24 cellular contexts compared by ENCODE assay signal in the genomic region with DNA sequence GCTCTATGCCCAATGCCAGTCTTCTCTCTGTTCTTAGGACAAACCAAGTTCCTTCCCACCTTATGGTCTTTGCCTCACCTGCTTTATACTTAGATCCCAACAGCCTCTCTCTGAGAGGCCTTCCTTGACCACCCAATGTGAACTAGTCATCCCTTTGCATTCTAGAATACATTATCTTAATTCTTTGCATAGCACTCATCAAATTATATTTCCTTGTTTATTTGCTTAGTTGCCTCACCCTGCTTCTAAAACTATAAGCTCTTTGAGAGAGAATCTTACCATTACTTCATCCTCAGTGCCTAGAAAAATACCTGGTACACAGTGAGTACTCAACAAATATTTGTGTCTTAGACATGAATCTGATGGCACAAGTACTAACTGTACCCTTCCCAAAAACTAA. TPM values are rescaled to one million over a fixed set of nuclear protein-coding genes. Genes with fewer than 3 reads are reported as not detected.
DNase-seq lines count a peak whose midpoint lies in the region; ATAC-seq and TF ChIP-seq lines count a peak whose summit lies in the region.
"Had no signal": no experiment of that assay in that cellular context is flagged by ENCODE, and none has a peak within 500 bp of the region (broad histone marks: within the 10 kb centered on the region; RNA-seq: fewer than 3 reads in every experiment).

No MANE protein-coding gene starts in this region.

- ATAC-seq in activated CD8-positive, alpha-beta T cell treated with anti-CD3 and anti-CD28 coated beads for 36 hours: no peak
- no peak for ATAC-seq in activated CD8-positive, alpha-beta T cell treated with anti-CD3 and anti-CD28 coated beads, Interleukin-2, amount 10 ng/mL, durations not matched to agents 7 days and 5 days
- ATAC-seq in stimulated activated effector memory CD8-positive, alpha-beta T cell treated with anti-CD3 and anti-CD28 coated beads, Interleukin-12 subunit alpha, Interleukin-12 subunit beta, amount 100 ng/mL, for 72 hours: no peak
- no peak for ATAC-seq in GM21825 (IDR thresholded peaks at IDR 0.05; ENCODE audit: unreplicated experiment)
- ATAC-seq in activated CD4-positive, alpha-beta T cell treated with anti-CD3 and anti-CD28 coated beads for 36 hours: no peak
- ATAC-seq: GM23338, HCT116, PC-3 had no signal

- H3K4me3 ChIP-seq in SJSA1: no peak overlapping the region
- H3K4me3 ChIP-seq: GM23338 had no signal

- no peak for DNase-seq in activated CD8-positive, alpha-beta T cell treated with anti-CD3 and anti-CD28 coated beads for 36 hours
- DNase-seq in activated CD8-positive, alpha-beta T cell treated with anti-CD3 and anti-CD28 coated beads, Interleukin-2, amount 10 ng/mL, durations not matched to agents 7 days and 5 days: no peak
- DNase-seq in SJSA1 (ENCODE audit: low read depth in 1 of 2, low spot score in 2 of 2): peak; percentile 60 to 96
- no peak for DNase-seq in endothelial cell (ENCODE audit: low spot score)
- DNase-seq in stimulated activated effector memory CD8-positive, alpha-beta T cell treated with anti-CD3 and anti-CD28 coated beads, Interleukin-12 subunit alpha, Interleukin-12 subunit beta, amount 100 ng/mL, for 72 hours (ENCODE audit: low spot score in 2 of 2): no peak
- DNase-seq in COLO668 (lab: John Stamatoyannopoulos, UW; ENCODE audit: unreplicated experiment): no peak
- no peak for DNase-seq in activated CD4-positive, alpha-beta T cell treated with anti-CD3 and anti-CD28 coated beads for 36 hours
- DNase-seq: 8988T; BE2C; CD4-positive, alpha-beta memory T cell; DND-41; GDM1; NCI-H1417 treated with DMSO at 0.1 percent for 48 hours; NCI-H187 treated with DMSO at 0.1 percent for 48 hours; NCI-H226; NCI-H524; PC-3; RPMI8226; SIG-M5 had no signal

- H3K9me3 ChIP-seq in SJSA1 (replicated peaks): no peaks in the 10 kb centered on the region
- H3K9me3 ChIP-seq: BE2C had no signal

- TF ChIP-seq CTCF in activated CD8-positive, alpha-beta T cell treated with anti-CD3 and anti-CD28 coated beads for 36 hours (IDR thresholded peaks at IDR 0.05): no peak
- TF ChIP-seq CTCF in endothelial cell (IDR thresholded peaks at IDR 0.05; ENCODE audit: unreplicated experiment): no peak

- H3K4me1 ChIP-seq in SJSA1 (replicated peaks): peaks cover 57% of the 10 kb centered on the region

- H3K9me3 Mint-ChIP-seq in activated CD8-positive, alpha-beta T cell treated with anti-CD3 and anti-CD28 coated beads for 36 hours: no peaks in the 10 kb centered on the region
- H3K9me3 Mint-ChIP-seq in activated CD8-positive, alpha-beta T cell treated with anti-CD3 and anti-CD28 coated beads, Interleukin-2, amount 10 ng/mL, durations not matched to agents 7 days and 5 days (ENCODE audit: insufficient read depth): no peaks in the 10 kb centered on the region
- no peaks in the 10 kb centered on the region for H3K9me3 Mint-ChIP-seq in endothelial cell (ENCODE audit: unreplicated experiment)
- no peaks in the 10 kb centered on the region for H3K9me3 Mint-ChIP-seq in stimulated activated effector memory CD8-positive, alpha-beta T cell treated with anti-CD3 and anti-CD28 coated beads, Interleukin-12 subunit alpha, Interleukin-12 subunit beta, amount 100 ng/mL, for 72 hours
- no peaks in the 10 kb centered on the region for H3K9me3 Mint-ChIP-seq in activated CD4-positive, alpha-beta T cell treated with anti-CD3 and anti-CD28 coated beads for 36 hours (ENCODE audit: low read depth)
- H3K9me3 Mint-ChIP-seq: CD4-positive, alpha-beta memory T cell; GM23338 had no signal

- CTCF ChIA-PET in activated CD8-positive, alpha-beta T cell treated with anti-CD3 and anti-CD28 coated beads for 36 hours (lab: Charles Lee): no interaction called here
- CTCF ChIA-PET in activated CD8-positive, alpha-beta T cell treated with anti-CD3 and anti-CD28 coated beads, Interleukin-2, amount 10 ng/mL, durations not matched to agents 7 days and 5 days (lab: Charles Lee): no interaction called here
- CTCF ChIA-PET in activated CD4-positive, alpha-beta T cell treated with anti-CD3 and anti-CD28 coated beads for 36 hours (lab: Charles Lee): interaction anchor here (0.7 kb wide), 1 partner anchor 75 kb away, joined by 3 read pairs; no protein-coding TSS in a partner anchor

- peak overlapping the region; percentile 44 for H3K27ac Mint-ChIP-seq in activated CD8-positive, alpha-beta T cell treated with anti-CD3 and anti-CD28 coated beads for 36 hours
- H3K27ac Mint-ChIP-seq in activated CD8-positive, alpha-beta T cell treated with anti-CD3 and anti-CD28 coated beads, Interleukin-2, amount 10 ng/mL, durations not matched to agents 7 days and 5 days: no peak overlapping the region
- peak overlapping the region; percentile 89 for H3K27ac Mint-ChIP-seq in endothelial cell (ENCODE audit: unreplicated experiment)
- H3K27ac Mint-ChIP-seq in stimulated activated effector memory CD8-positive, alpha-beta T cell treated with anti-CD3 and anti-CD28 coated beads, Interleukin-12 subunit alpha, Interleukin-12 subunit beta, amount 100 ng/mL, for 72 hours: peak overlapping the region; percentile 5
- no peak overlapping the region for H3K27ac Mint-ChIP-seq in activated CD4-positive, alpha-beta T cell treated with anti-CD3 and anti-CD28 coated beads for 36 hours
- H3K27ac Mint-ChIP-seq: GM23338 had no signal

- no peaks in the 10 kb centered on the region for H3K27me3 Mint-ChIP-seq in activated CD8-positive, alpha-beta T cell treated with anti-CD3 and anti-CD28 coated beads for 36 hours
- H3K27me3 Mint-ChIP-seq in activated CD8-positive, alpha-beta T cell treated with anti-CD3 and anti-CD28 coated beads, Interleukin-2, amount 10 ng/mL, durations not matched to agents 7 days and 5 days (ENCODE audit: low read depth): no peaks in the 10 kb centered on the region
- H3K27me3 Mint-ChIP-seq in endothelial cell (ENCODE audit: unreplicated experiment): peaks cover 4% of the 10 kb centered on the region
- no peaks in the 10 kb centered on the region for H3K27me3 Mint-ChIP-seq in activated CD4-positive, alpha-beta T cell treated with anti-CD3 and anti-CD28 coated beads for 36 hours
- H3K27me3 Mint-ChIP-seq: CD4-positive, alpha-beta memory T cell had no signal

- peak overlapping the region; percentile 99 for H3K27ac ChIP-seq in SJSA1
- H3K27ac ChIP-seq: KMS-11 had no signal

- no peaks in the 10 kb centered on the region; the same call in 1 of the 2 replicates for H3K36me3 ChIP-seq in SJSA1
- H3K36me3 ChIP-seq: BE2C had no signal

- H3K36me3 Mint-ChIP-seq in activated CD8-positive, alpha-beta T cell treated with anti-CD3 and anti-CD28 coated beads for 36 hours (ENCODE audit: low read depth): peaks cover 15% of the 10 kb centered on the region
- H3K36me3 Mint-ChIP-seq in activated CD8-positive, alpha-beta T cell treated with anti-CD3 and anti-CD28 coated beads, Interleukin-2, amount 10 ng/mL, durations not matched to agents 7 days and 5 days (ENCODE audit: low read depth): peaks cover 18% of the 10 kb centered on the region
- peaks cover 4% of the 10 kb centered on the region for H3K36me3 Mint-ChIP-seq in endothelial cell (ENCODE audit: low read depth, unreplicated experiment)
- peaks cover 46% of the 10 kb centered on the region for H3K36me3 Mint-ChIP-seq in stimulated activated effector memory CD8-positive, alpha-beta T cell treated with anti-CD3 and anti-CD28 coated beads, Interleukin-12 subunit alpha, Interleukin-12 subunit beta, amount 100 ng/mL, for 72 hours
- peaks cover 20% of the 10 kb centered on the region for H3K36me3 Mint-ChIP-seq in activated CD4-positive, alpha-beta T cell treated with anti-CD3 and anti-CD28 coated beads for 36 hours (ENCODE audit: low read depth)

- H3K4me1 Mint-ChIP-seq in activated CD8-positive, alpha-beta T cell treated with anti-CD3 and anti-CD28 coated beads for 36 hours (ENCODE audit: low read depth): peaks cover 10% of the 10 kb centered on the region
- peaks cover 9% of the 10 kb centered on the region for H3K4me1 Mint-ChIP-seq in activated CD8-positive, alpha-beta T cell treated with anti-CD3 and anti-CD28 coated beads, Interleukin-2, amount 10 ng/mL, durations not matched to agents 7 days and 5 days (ENCODE audit: low read depth)
- peaks cover 23% of the 10 kb centered on the region for H3K4me1 Mint-ChIP-seq in endothelial cell (ENCODE audit: unreplicated experiment)
- peaks cover 8% of the 10 kb centered on the region for H3K4me1 Mint-ChIP-seq in stimulated activated effector memory CD8-positive, alpha-beta T cell treated with anti-CD3 and anti-CD28 coated beads, Interleukin-12 subunit alpha, Interleukin-12 subunit beta, amount 100 ng/mL, for 72 hours
- peaks cover 3% of the 10 kb centered on the region for H3K4me1 Mint-ChIP-seq in activated CD4-positive, alpha-beta T cell treated with anti-CD3 and anti-CD28 coated beads for 36 hours

- H3K4me3 Mint-ChIP-seq in activated CD8-positive, alpha-beta T cell treated with anti-CD3 and anti-CD28 coated beads for 36 hours: no peak overlapping the region
- no peak overlapping the region for H3K4me3 Mint-ChIP-seq in activated CD8-positive, alpha-beta T cell treated with anti-CD3 and anti-CD28 coated beads, Interleukin-2, amount 10 ng/mL, durations not matched to agents 7 days and 5 days
- peak overlapping the region; percentile 48 for H3K4me3 Mint-ChIP-seq in endothelial cell (ENCODE audit: unreplicated experiment)
- no peak overlapping the region for H3K4me3 Mint-ChIP-seq in stimulated activated effector memory CD8-positive, alpha-beta T cell treated with anti-CD3 and anti-CD28 coated beads, Interleukin-12 subunit alpha, Interleukin-12 subunit beta, amount 100 ng/mL, for 72 hours
- no peak overlapping the region for H3K4me3 Mint-ChIP-seq in activated CD4-positive, alpha-beta T cell treated with anti-CD3 and anti-CD28 coated beads for 36 hours
- H3K4me3 Mint-ChIP-seq: CD4-positive, alpha-beta memory T cell; GM23338 had no signal

- POLR2A ChIA-PET in activated CD8-positive, alpha-beta T cell treated with anti-CD3 and anti-CD28 coated beads for 36 hours (lab: Charles Lee): interaction anchor here (0.5 kb wide), 1 partner anchor 57 kb away, joined by 3 read pairs; no protein-coding TSS in a partner anchor
- POLR2A ChIA-PET in activated CD8-positive, alpha-beta T cell treated with anti-CD3 and anti-CD28 coated beads, Interleukin-2, amount 10 ng/mL, durations not matched to agents 7 days and 5 days (lab: Charles Lee): no interaction called here
- POLR2A ChIA-PET in activated CD4-positive, alpha-beta T cell treated with anti-CD3 and anti-CD28 coated beads for 36 hours (lab: Charles Lee): interaction anchor here (0.8 kb wide), 1 partner anchor 55 kb away, joined by 3 read pairs; no protein-coding TSS in a partner anchor

- intact Hi-C loops in activated CD8-positive, alpha-beta T cell treated with anti-CD3 and anti-CD28 coated beads for 36 hours (cut with micrococcal nuclease): no loop called here
- intact Hi-C loops in activated CD4-positive, alpha-beta T cell treated with anti-CD3 and anti-CD28 coated beads for 36 hours (cut with DNase I, micrococcal nuclease): no loop called here

- H3K27me3 ChIP-seq in SJSA1 (replicated peaks): no peaks in the 10 kb centered on the region
- H3K27me3 ChIP-seq: BE2C had no signal

RNA-seq across cellular contexts. Expression of gene PIGP, which starts 8.0 kb away (rescaled TPM):
- total RNA-seq in activated CD8-positive, alpha-beta T cell treated with anti-CD3 and anti-CD28 coated beads for 36 hours: 10 to 100 TPM; 23.4 to 24.3 TPM
- total RNA-seq in activated CD8-positive, alpha-beta T cell treated with anti-CD3 and anti-CD28 coated beads, Interleukin-2, amount 10 ng/mL, durations not matched to agents 7 days and 5 days: 10 to 100 TPM; 12.0 to 15.2 TPM
- 13.6 and 36.7 TPM in 2 replicates for total RNA-seq in SJSA1 (2014; rRNA removed; shearing (Covaris generic))
- 14.1 TPM for total RNA-seq in endothelial cell (ENCODE audit: unreplicated experiment)
- total RNA-seq in activated CD4-positive, alpha-beta T cell treated with anti-CD3 and anti-CD28 coated beads for 36 hours: 10 to 100 TPM; 32.8 to 41.0 TPM

RNA-seq across cellular contexts. Expression of gene TTC3, which starts 8.2 kb away (rescaled TPM):
- total RNA-seq in activated CD8-positive, alpha-beta T cell treated with anti-CD3 and anti-CD28 coated beads for 36 hours: 10 to 100 TPM; 70.2 to 74.0 TPM
- total RNA-seq in activated CD8-positive, alpha-beta T cell treated with anti-CD3 and anti-CD28 coated beads, Interleukin-2, amount 10 ng/mL, durations not matched to agents 7 days and 5 days: 10 to 100 TPM; 48.3 to 49.5 TPM
- 184 and 259 TPM in 2 replicates for total RNA-seq in SJSA1 (2014; rRNA removed; shearing (Covaris generic))
- total RNA-seq in endothelial cell (ENCODE audit: unreplicated experiment): 190 TPM
- 10 to 100 TPM; 65.1 to 78.9 TPM for total RNA-seq in activated CD4-positive, alpha-beta T cell treated with anti-CD3 and anti-CD28 coated beads for 36 hours

RNA-seq across cellular contexts. Expression of gene RIPPLY3, which starts 58.3 kb away (rescaled TPM):
- not detected for total RNA-seq in activated CD8-positive, alpha-beta T cell treated with anti-CD3 and anti-CD28 coated beads for 36 hours
- under 1 TPM in 1 of 2 experiments, not detected in 1; 0.10 TPM for total RNA-seq in activated CD8-positive, alpha-beta T cell treated with anti-CD3 and anti-CD28 coated beads, Interleukin-2, amount 10 ng/mL, durations not matched to agents 7 days and 5 days
- 1.7 TPM in 1 of 2 replicates, not detected in the other for total RNA-seq in SJSA1 (2014; rRNA removed; shearing (Covaris generic))
- 86.4 TPM for total RNA-seq in endothelial cell (ENCODE audit: unreplicated experiment)
- total RNA-seq in activated CD4-positive, alpha-beta T cell treated with anti-CD3 and anti-CD28 coated beads for 36 hours: under 1 TPM in 1 of 2 experiments, not detected in 1; 0.16 TPM
- total RNA-seq: CD4-positive, alpha-beta memory T cell; HT-29 had no signal

Comparison
In these comparisons a context has a peak if more than half of its experiments do, and no peak if none do; other contexts are left out.
1. H3K27ac Mint-ChIP-seq: peak in activated CD8-positive, alpha-beta T cell treated with anti-CD3 and anti-CD28 coated beads for 36 hours (single experiment), endothelial cell (single experiment) and stimulated activated effector memory CD8-positive, alpha-beta T cell treated with anti-CD3 and anti-CD28 coated beads, Interleukin-12 subunit alpha, Interleukin-12 subunit beta, amount 100 ng/mL, for 72 hours (single experiment); none in activated CD8-positive, alpha-beta T cell treated with anti-CD3 and anti-CD28 coated beads, Interleukin-2, amount 10 ng/mL, durations not matched to agents 7 days and 5 days (single experiment) and activated CD4-positive, alpha-beta T cell treated with anti-CD3 and anti-CD28 coated beads for 36 hours (single experiment).
2. DNase-seq: peak in SJSA1 (2 of 2); none in activated CD8-positive, alpha-beta T cell treated with anti-CD3 and anti-CD28 coated beads for 36 hours (single experiment), activated CD8-positive, alpha-beta T cell treated with anti-CD3 and anti-CD28 coated beads, Interleukin-2, amount 10 ng/mL, durations not matched to agents 7 days and 5 days (single experiment), endothelial cell (single experiment), stimulated activated effector memory CD8-positive, alpha-beta T cell treated with anti-CD3 and anti-CD28 coated beads, Interleukin-12 subunit alpha, Interleukin-12 subunit beta, amount 100 ng/mL, for 72 hours (0 of 2), COLO668 (single experiment) and activated CD4-positive, alpha-beta T cell treated with anti-CD3 and anti-CD28 coated beads for 36 hours (single experiment).
3. RNA of gene RIPPLY3, which starts 58.3 kb away (total RNA-seq): 86.4 TPM in endothelial cell (single experiment); 1.7 TPM in SJSA1, 0.16 TPM in activated CD4-positive, alpha-beta T cell treated with anti-CD3 and anti-CD28 coated beads for 36 hours, 0.10 TPM in activated CD8-positive, alpha-beta T cell treated with anti-CD3 and anti-CD28 coated beads, Interleukin-2, amount 10 ng/mL, durations not matched to agents 7 days and 5 days and not detected in activated CD8-positive, alpha-beta T cell treated with anti-CD3 and anti-CD28 coated beads for 36 hours; every median in the first group is over 10 times any median in the second.